In genomic region chr19:28485300-28485699, GRCh38 we compare ENCODE assay signal across 23 cellular contexts.
DNase-seq lines count a peak whose midpoint lies in the region; ATAC-seq, FAIRE-seq and TF ChIP-seq lines count a peak whose summit lies in the region.
"Had no signal": no experiment of that assay in that cellular context is flagged by ENCODE, and none has a peak within 500 bp of the region (broad histone marks: within the 10 kb centered on the region; RNA-seq: fewer than 3 reads in every experiment).

No MANE protein-coding gene starts in this region.

- no peak overlapping the region for H3K4me3 ChIP-seq in Peyer's patch
- H3K4me3 ChIP-seq: ascending aorta, vagina had no signal

- peaks cover 86% of the 10 kb centered on the region for H3K4me1 Mint-ChIP-seq in dendritic cell treated with granulocyte-macrophage colony-stimulating factor and Interleukin-4, amounts not matched to agents 40 ng/mL and 50 ng/mL, for 4 days (ENCODE audit: low read depth)
- peaks cover 22% of the 10 kb centered on the region for H3K4me1 Mint-ChIP-seq in activated T-helper 1 cell treated with anti-CD3 and anti-CD28 coated beads, Interleukin-12 subunit alpha, Interleukin-12 subunit beta, Interleukin-2, Interleukin-4 antibody, amounts not matched to agents 30 ng/mL and 10 ng/mL and 1 ng/mL, durations not matched to agents 14 hours and 24 hours and 36 hours (ENCODE audit: low read depth)
- no peaks in the 10 kb centered on the region for H3K4me1 Mint-ChIP-seq in T-helper 17 cell

- no peak overlapping the region for H3K27ac ChIP-seq in Peyer's patch
- H3K27ac ChIP-seq: ascending aorta, vagina had no signal

- ATAC-seq in Right ventricle myocardium superior (ENCODE audit: poor library complexity), result no peak
- no peak for ATAC-seq in GM19395 (IDR thresholded peaks at IDR 0.05; ENCODE audit: unreplicated experiment)
- ATAC-seq in T-helper 17 cell, result no peak
- ATAC-seq: activated CD8-positive, alpha-beta T cell treated with anti-CD3 and anti-CD28 coated beads for 36 hours; natural killer cell had no signal

- peak; percentile 32 for FAIRE-seq in urothelium cell line (lab: Jason Lieb, UNC)

- H3K27me3 ChIP-seq in Peyer's patch, result no peaks in the 10 kb centered on the region
- H3K27me3 ChIP-seq: ascending aorta, vagina had no signal

- no peak for TF ChIP-seq CTCF in Peyer's patch (IDR thresholded peaks at IDR 0.05)

- peak; percentile 55 for DNase-seq in Right ventricle myocardium superior
- no peak for DNase-seq in cardiac septum (ENCODE audit: low spot score)
- peak in 2 of 3 donors; percentile 46 to 55 for DNase-seq in Peyer's patch
- no peak for DNase-seq in urothelium cell line (ENCODE audit: low spot score)
- no peak for DNase-seq in activated T-helper 1 cell treated with anti-CD3 and anti-CD28 coated beads, Interleukin-12 subunit alpha, Interleukin-12 subunit beta, Interleukin-2, Interleukin-4 antibody, amounts not matched to agents 30 ng/mL and 10 ng/mL and 1 ng/mL, durations not matched to agents 14 hours and 24 hours and 36 hours (ENCODE audit: low spot score)
- DNase-seq in T-helper 17 cell, result no peak
- DNase-seq: activated CD8-positive, alpha-beta T cell treated with anti-CD3 and anti-CD28 coated beads for 36 hours; activated naive CD4-positive, alpha-beta T cell treated with anti-CD3 and anti-CD28 coated beads, Interleukin-2, amount 10 ng/mL, durations not matched to agents 7 days and 5 days; activated T-cell treated with anti-CD3 and anti-CD28 coated beads, Interleukin-2, amount 50 U/mL, for 24 hours; CD4-positive, alpha-beta T cell; islet precursor cell; natural killer cell; NCI-H1048; NCI-H2029; NCI-H446 treated with DMSO at 0.1 percent for 48 hours; posterior cingulate gyrus; SHP77 treated with DMSO at 0.1 percent for 48 hours; stimulated activated CD4-positive, alpha-beta T cell treated with anti-CD3 and anti-CD28 coated beads, Interleukin-4, amount 100 ng/mL, for 4 hours had no signal

- H3K27me3 Mint-ChIP-seq in dendritic cell treated with granulocyte-macrophage colony-stimulating factor and Interleukin-4, amounts not matched to agents 40 ng/mL and 50 ng/mL, for 4 days, result peaks cover 14% of the 10 kb centered on the region
- H3K27me3 Mint-ChIP-seq in activated T-helper 1 cell treated with anti-CD3 and anti-CD28 coated beads, Interleukin-12 subunit alpha, Interleukin-12 subunit beta, Interleukin-2, Interleukin-4 antibody, amounts not matched to agents 30 ng/mL and 10 ng/mL and 1 ng/mL, durations not matched to agents 14 hours and 24 hours and 36 hours (ENCODE audit: insufficient read depth), result peaks cover 3% of the 10 kb centered on the region
- H3K27me3 Mint-ChIP-seq in T-helper 17 cell, result no peaks in the 10 kb centered on the region
- H3K27me3 Mint-ChIP-seq: activated CD8-positive, alpha-beta T cell treated with anti-CD3 and anti-CD28 coated beads for 36 hours; activated naive CD4-positive, alpha-beta T cell treated with anti-CD3 and anti-CD28 coated beads, Interleukin-2, amount 10 ng/mL, durations not matched to agents 7 days and 5 days; activated T-cell treated with anti-CD3 and anti-CD28 coated beads, Interleukin-2, amount 50 U/mL, for 24 hours; CD4-positive, alpha-beta T cell; memory B cell had no signal

- H3K36me3 ChIP-seq in Peyer's patch, result no peaks in the 10 kb centered on the region
- H3K36me3 ChIP-seq: ascending aorta, vagina had no signal

- no peaks in the 10 kb centered on the region for H3K36me3 Mint-ChIP-seq in dendritic cell treated with granulocyte-macrophage colony-stimulating factor and Interleukin-4, amounts not matched to agents 40 ng/mL and 50 ng/mL, for 4 days (ENCODE audit: low read depth)
- H3K36me3 Mint-ChIP-seq in activated T-helper 1 cell treated with anti-CD3 and anti-CD28 coated beads, Interleukin-12 subunit alpha, Interleukin-12 subunit beta, Interleukin-2, Interleukin-4 antibody, amounts not matched to agents 30 ng/mL and 10 ng/mL and 1 ng/mL, durations not matched to agents 14 hours and 24 hours and 36 hours (ENCODE audit: low read depth), result no peaks in the 10 kb centered on the region
- H3K36me3 Mint-ChIP-seq in T-helper 17 cell (ENCODE audit: low read depth), result no peaks in the 10 kb centered on the region
- H3K36me3 Mint-ChIP-seq: activated naive CD4-positive, alpha-beta T cell treated with anti-CD3 and anti-CD28 coated beads, Interleukin-2, amount 10 ng/mL, durations not matched to agents 7 days and 5 days; memory B cell; natural killer cell had no signal

- no peaks in the 10 kb centered on the region for H3K9me3 Mint-ChIP-seq in dendritic cell treated with granulocyte-macrophage colony-stimulating factor and Interleukin-4, amounts not matched to agents 40 ng/mL and 50 ng/mL, for 4 days
- H3K9me3 Mint-ChIP-seq in activated T-helper 1 cell treated with anti-CD3 and anti-CD28 coated beads, Interleukin-12 subunit alpha, Interleukin-12 subunit beta, Interleukin-2, Interleukin-4 antibody, amounts not matched to agents 30 ng/mL and 10 ng/mL and 1 ng/mL, durations not matched to agents 14 hours and 24 hours and 36 hours, result no peaks in the 10 kb centered on the region
- H3K9me3 Mint-ChIP-seq: activated CD8-positive, alpha-beta T cell treated with anti-CD3 and anti-CD28 coated beads for 36 hours; activated naive CD4-positive, alpha-beta T cell treated with anti-CD3 and anti-CD28 coated beads, Interleukin-2, amount 10 ng/mL, durations not matched to agents 7 days and 5 days; activated T-cell treated with anti-CD3 and anti-CD28 coated beads, Interleukin-2, amount 50 U/mL, for 24 hours; CD4-positive, alpha-beta T cell; natural killer cell had no signal

- H3K9me3 ChIP-seq in Peyer's patch, result no peaks in the 10 kb centered on the region
- no peaks in the 10 kb centered on the region for H3K9me3 ChIP-seq in T-helper 17 cell (ENCODE audit: control insufficient read depth, low read length, poor library complexity, severe bottlenecking)
- H3K9me3 ChIP-seq: ascending aorta, vagina had no signal

- no peak for TF ChIP-seq POLR2A in Peyer's patch (IDR thresholded peaks at IDR 0.05)

- H3K4me1 ChIP-seq in Peyer's patch, result no peaks in the 10 kb centered on the region
- H3K4me1 ChIP-seq: ascending aorta, vagina had no signal

- no peak overlapping the region for H3K4me3 Mint-ChIP-seq in dendritic cell treated with granulocyte-macrophage colony-stimulating factor and Interleukin-4, amounts not matched to agents 40 ng/mL and 50 ng/mL, for 4 days
- H3K4me3 Mint-ChIP-seq in activated T-helper 1 cell treated with anti-CD3 and anti-CD28 coated beads, Interleukin-12 subunit alpha, Interleukin-12 subunit beta, Interleukin-2, Interleukin-4 antibody, amounts not matched to agents 30 ng/mL and 10 ng/mL and 1 ng/mL, durations not matched to agents 14 hours and 24 hours and 36 hours, result no peak overlapping the region
- no peak overlapping the region for H3K4me3 Mint-ChIP-seq in T-helper 17 cell
- H3K4me3 Mint-ChIP-seq: activated CD8-positive, alpha-beta T cell treated with anti-CD3 and anti-CD28 coated beads for 36 hours; activated naive CD4-positive, alpha-beta T cell treated with anti-CD3 and anti-CD28 coated beads, Interleukin-2, amount 10 ng/mL, durations not matched to agents 7 days and 5 days; activated T-cell treated with anti-CD3 and anti-CD28 coated beads, Interleukin-2, amount 50 U/mL, for 24 hours; CD4-positive, alpha-beta T cell; memory B cell; natural killer cell had no signal

- H3K27ac Mint-ChIP-seq in dendritic cell treated with granulocyte-macrophage colony-stimulating factor and Interleukin-4, amounts not matched to agents 40 ng/mL and 50 ng/mL, for 4 days, result peak overlapping the region; percentile 45
- H3K27ac Mint-ChIP-seq in activated T-helper 1 cell treated with anti-CD3 and anti-CD28 coated beads, Interleukin-12 subunit alpha, Interleukin-12 subunit beta, Interleukin-2, Interleukin-4 antibody, amounts not matched to agents 30 ng/mL and 10 ng/mL and 1 ng/mL, durations not matched to agents 14 hours and 24 hours and 36 hours, result no peak overlapping the region
- H3K27ac Mint-ChIP-seq in T-helper 17 cell, result no peak overlapping the region
- H3K27ac Mint-ChIP-seq: activated CD8-positive, alpha-beta T cell treated with anti-CD3 and anti-CD28 coated beads for 36 hours; activated naive CD4-positive, alpha-beta T cell treated with anti-CD3 and anti-CD28 coated beads, Interleukin-2, amount 10 ng/mL, durations not matched to agents 7 days and 5 days; activated T-cell treated with anti-CD3 and anti-CD28 coated beads, Interleukin-2, amount 50 U/mL, for 24 hours; CD4-positive, alpha-beta T cell; memory B cell; natural killer cell had no signal

- intact Hi-C loops in Right ventricle myocardium superior (cut with DNase I), result no loop called here
- intact Hi-C loops in cardiac septum (cut with DNase I), result no loop called here
- intact Hi-C loops in dendritic cell treated with granulocyte-macrophage colony-stimulating factor and Interleukin-4, amounts not matched to agents 40 ng/mL and 50 ng/mL, for 4 days (cut with micrococcal nuclease), result no loop called here
- intact Hi-C loops in activated T-helper 1 cell treated with anti-CD3 and anti-CD28 coated beads, Interleukin-12 subunit alpha, Interleukin-12 subunit beta, Interleukin-2, Interleukin-4 antibody, amounts not matched to agents 30 ng/mL and 10 ng/mL and 1 ng/mL, durations not matched to agents 14 hours and 24 hours and 36 hours (cut with micrococcal nuclease), result no loop called here

Comparison
In these comparisons a context has a peak if more than half of its experiments do, and no peak if none do; other contexts are left out.
1. DNase-seq: peak in Right ventricle myocardium superior (single experiment) and Peyer's patch (2 of 3); none in cardiac septum (single experiment), urothelium cell line (single experiment), activated T-helper 1 cell treated with anti-CD3 and anti-CD28 coated beads, Interleukin-12 subunit alpha, Interleukin-12 subunit beta, Interleukin-2, Interleukin-4 antibody, amounts not matched to agents 30 ng/mL and 10 ng/mL and 1 ng/mL, durations not matched to agents 14 hours and 24 hours and 36 hours (single experiment) and T-helper 17 cell (0 of 3).